ENCODE assay signal across 12 cellular contexts in genomic region chr15:31331389-31331788, GRCh38. TPM values are rescaled to one million over a fixed set of nuclear protein-coding genes. Genes with fewer than 3 reads are reported as not detected.
DNase-seq lines count a peak whose midpoint lies in the region; ATAC-seq and TF ChIP-seq lines count a peak whose summit lies in the region.
"Had no signal": no experiment of that assay in that cellular context is flagged by ENCODE, and none has a peak within 500 bp of the region (broad histone marks: within the 10 kb centered on the region; RNA-seq: fewer than 3 reads in every experiment).

No MANE protein-coding gene starts in this region.

- H3K9ac ChIP-seq in GM23248: no peak overlapping the region

- H3K27me3 Mint-ChIP-seq in activated CD4-positive, alpha-beta T cell treated with anti-CD3 and anti-CD28 coated beads, Interleukin-2, amount 10 ng/mL, durations not matched to agents 7 days and 5 days: no peaks in the 10 kb centered on the region
- no peaks in the 10 kb centered on the region for H3K27me3 Mint-ChIP-seq in stimulated activated naive B cell treated with anti-CD40 and anti-IgM and Interleukin-4, amounts not matched to agents 10 μg/mL and 1 μg/mL and 100 μg/mL, for 72 hours

- peak overlapping the region; percentile 92 for H3K4me3 Mint-ChIP-seq in activated CD4-positive, alpha-beta T cell treated with anti-CD3 and anti-CD28 coated beads, Interleukin-2, amount 10 ng/mL, durations not matched to agents 7 days and 5 days
- H3K4me3 Mint-ChIP-seq in stimulated activated naive B cell treated with anti-CD40 and anti-IgM and Interleukin-4, amounts not matched to agents 10 μg/mL and 1 μg/mL and 100 μg/mL, for 72 hours: peak overlapping the region; percentile 59 to 62

- ATAC-seq in stimulated activated naive B cell treated with anti-CD40 and anti-IgM and Interleukin-4, amounts not matched to agents 10 μg/mL and 1 μg/mL and 100 μg/mL, for 72 hours (replicated peaks): no peak
- ATAC-seq: sciatic nerve had no signal

- H3K27me3 ChIP-seq in GM23248 (replicated peaks; ENCODE audit: insufficient read depth): no peaks in the 10 kb centered on the region
- H3K27me3 ChIP-seq: uterus had no signal

- H3K9me3 ChIP-seq in GM23248 (ENCODE audit: low read depth): no peaks in the 10 kb centered on the region
- H3K9me3 ChIP-seq: uterus had no signal

- H3K9me2 ChIP-seq in GM23248 (ENCODE audit: insufficient read depth): no peaks in the 10 kb centered on the region

- no peak for TF ChIP-seq CTCF in coronary artery (IDR thresholded peaks at IDR 0.05)

- H3K36me3 Mint-ChIP-seq in activated CD4-positive, alpha-beta T cell treated with anti-CD3 and anti-CD28 coated beads, Interleukin-2, amount 10 ng/mL, durations not matched to agents 7 days and 5 days (ENCODE audit: low read depth): peaks cover 49% of the 10 kb centered on the region
- H3K36me3 Mint-ChIP-seq in stimulated activated naive B cell treated with anti-CD40 and anti-IgM and Interleukin-4, amounts not matched to agents 10 μg/mL and 1 μg/mL and 100 μg/mL, for 72 hours: peaks cover 20 to 43% of the 10 kb centered on the region in 2 donors

- in situ Hi-C loops in GM23248 (cut with MboI): no loop called here

- CTCF ChIA-PET in activated CD4-positive, alpha-beta T cell treated with anti-CD3 and anti-CD28 coated beads, Interleukin-2, amount 10 ng/mL, durations not matched to agents 7 days and 5 days (lab: Charles Lee): interaction anchor here (1.6 kb wide), 1 partner anchor 158 kb away, joined by 5 read pairs; no protein-coding TSS in a partner anchor

- H3K4me3 ChIP-seq in coronary artery: peak overlapping the region; percentile 11
- H3K4me3 ChIP-seq in GM23248: no peak overlapping the region
- H3K4me3 ChIP-seq: uterus had no signal

- DNase-seq in activated CD4-positive, alpha-beta T cell treated with anti-CD3 and anti-CD28 coated beads, Interleukin-2, amount 10 ng/mL, durations not matched to agents 7 days and 5 days: no peak
- DNase-seq in activated CD4-positive, alpha-beta T cell treated with anti-CD3 and anti-CD28 coated beads for 4 hours: no peak
- DNase-seq in MV-4-11 (lab: John Stamatoyannopoulos, UW): peak; percentile 18
- DNase-seq in coronary artery (ENCODE audit: low spot score): no peak
- no peak for DNase-seq in stimulated activated naive B cell treated with anti-CD40 and anti-IgM and Interleukin-4, amounts not matched to agents 10 μg/mL and 1 μg/mL and 100 μg/mL, for 72 hours
- no peak for DNase-seq in NCI-H187 (lab: John Stamatoyannopoulos, UW)
- DNase-seq in GM23248: no peak
- no peak for DNase-seq in NCI-H526 (lab: John Stamatoyannopoulos, UW)
- DNase-seq: cerebellar nuclear complex, DMS79 treated with DMSO at 0.1 percent for 48 hours, uterus had no signal

- no peak overlapping the region for H3K4me2 ChIP-seq in GM23248 (ENCODE audit: unreplicated experiment)

- no peaks in the 10 kb centered on the region for H3K9me3 Mint-ChIP-seq in activated CD4-positive, alpha-beta T cell treated with anti-CD3 and anti-CD28 coated beads, Interleukin-2, amount 10 ng/mL, durations not matched to agents 7 days and 5 days
- H3K9me3 Mint-ChIP-seq in stimulated activated naive B cell treated with anti-CD40 and anti-IgM and Interleukin-4, amounts not matched to agents 10 μg/mL and 1 μg/mL and 100 μg/mL, for 72 hours: no peaks in the 10 kb centered on the region

- H3K27ac ChIP-seq in coronary artery: peak overlapping the region in 1 of 2 donors; percentile 1
- H3K27ac ChIP-seq in GM23248: no peak overlapping the region

- 76 to 77% methylated on average over 5 of the region's 5 CpGs for WGBS in GM23248 (ENCODE audit: low coverage in 1 of 2, low lambda C conversion rate in 2 of 2, missing lambda C conversion rate in 2 of 2), 2 experiments

- no peak overlapping the region for H2AFZ ChIP-seq in GM23248

- H3K27ac Mint-ChIP-seq in activated CD4-positive, alpha-beta T cell treated with anti-CD3 and anti-CD28 coated beads, Interleukin-2, amount 10 ng/mL, durations not matched to agents 7 days and 5 days: peak overlapping the region; percentile 63
- no peak overlapping the region for H3K27ac Mint-ChIP-seq in stimulated activated naive B cell treated with anti-CD40 and anti-IgM and Interleukin-4, amounts not matched to agents 10 μg/mL and 1 μg/mL and 100 μg/mL, for 72 hours

- H3K4me1 Mint-ChIP-seq in activated CD4-positive, alpha-beta T cell treated with anti-CD3 and anti-CD28 coated beads, Interleukin-2, amount 10 ng/mL, durations not matched to agents 7 days and 5 days: peaks cover 65% of the 10 kb centered on the region
- H3K4me1 Mint-ChIP-seq in stimulated activated naive B cell treated with anti-CD40 and anti-IgM and Interleukin-4, amounts not matched to agents 10 μg/mL and 1 μg/mL and 100 μg/mL, for 72 hours: peaks cover 58 to 69% of the 10 kb centered on the region in 2 donors

- H3K79me2 ChIP-seq in GM23248 (ENCODE audit: insufficient read depth): peaks cover 83% of the 10 kb centered on the region

- H3F3A ChIP-seq in GM23248 (ENCODE audit: insufficient read depth): 0 out of 2 replicates have a peak, but pooled peaks cover 4% of the 10 kb centered on the region

- no peaks in the 10 kb centered on the region for H3K4me1 ChIP-seq in GM23248 (ENCODE audit: insufficient read depth)

- H3K36me3 ChIP-seq in GM23248 (ENCODE audit: low read depth): no peaks in the 10 kb centered on the region
- H3K36me3 ChIP-seq: uterus had no signal

- no peaks in the 10 kb centered on the region for H4K20me1 ChIP-seq in GM23248 (ENCODE audit: insufficient read depth)

- POLR2A ChIA-PET in activated CD4-positive, alpha-beta T cell treated with anti-CD3 and anti-CD28 coated beads, Interleukin-2, amount 10 ng/mL, durations not matched to agents 7 days and 5 days (lab: Charles Lee): no interaction called here

RNA-seq across cellular contexts. Expression of gene KLF13, which starts 4.8 kb away (rescaled TPM):
- total RNA-seq in activated CD4-positive, alpha-beta T cell treated with anti-CD3 and anti-CD28 coated beads, Interleukin-2, amount 10 ng/mL, durations not matched to agents 7 days and 5 days: 100 to 1,000 TPM; 235 to 264 TPM
- total RNA-seq in GM23248 (2014; rRNA removed; shearing (Covaris generic)): 27.8 and 38.9 TPM in 2 replicates
- polyA plus RNA-seq in GM23248 (2016; fragmentation: Nextera tagmentation; extraction: Ambion mirVana): 8.0 and 9.1 TPM in 2 replicates
